In genomic region chr10:122879339-122880273, GRCh38 we compare ENCODE assay signal across 8 cellular contexts. TPM values are rescaled to one million over a fixed set of nuclear protein-coding genes. Genes with fewer than 3 reads are reported as not detected.
DNase-seq lines count a peak whose midpoint lies in the region; ATAC-seq and TF ChIP-seq lines count a peak whose summit lies in the region.

A gene with protein sequence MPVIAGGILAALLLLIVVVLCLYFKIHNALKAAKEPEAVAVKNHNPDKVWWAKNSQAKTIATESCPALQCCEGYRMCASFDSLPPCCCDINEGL (minus strand): TSS chr10:122879581. CDS start chr10:122850515, 29,066 bp downstream.

- no peak for TF ChIP-seq EP300 in SK-N-SH (IDR thresholded peaks at IDR 0.05; ENCODE audit: borderline replicate concordance in 1 of 2, low read depth in 1 of 2, low read length in 1 of 2)

- peak within 1 kb of the TSS; percentile 92 for H2AFZ ChIP-seq in MM.1S (ENCODE audit: low read length)
- peak within 1 kb of the TSS; percentile 85; the same call in 1 of the 2 replicates for H2AFZ ChIP-seq in SK-N-SH (ENCODE audit: low read depth)

- H3K4me2 ChIP-seq in MM.1S (ENCODE audit: low read depth, low read length) (peak within 1 kb of the TSS; percentile 89), SK-N-SH (peak within 1 kb of the TSS; percentile 89)

- H3K9me3 ChIP-seq in MM.1S (replicated peaks; ENCODE audit: insufficient read depth, low read length) (no peaks in the 10 kb centered on the region), SK-N-SH (no peaks in the 10 kb centered on the region)

- ATAC-seq in activated naive CD4-positive, alpha-beta T cell treated with anti-CD3 and anti-CD28 coated beads, Interleukin-2, amount 50 U/mL, for 72 hours, result peak; percentile 79 to 85
- ATAC-seq in Right ventricle myocardium inferior, result peak; percentile 97

- 0 out of 2 replicates have a peak, but pooled peaks cover 2% of the 10 kb centered on the region for H3F3A ChIP-seq in MM.1S (ENCODE audit: insufficient read depth, low read length)
- H3F3A ChIP-seq in SK-N-SH (replicated peaks; ENCODE audit: insufficient read depth), result no peaks in the 10 kb centered on the region

- H3K36me3 ChIP-seq in H7 (replicated peaks; ENCODE audit: control insufficient read depth, insufficient read depth, low read length) (no peaks in the 10 kb centered on the region), MM.1S (replicated peaks; ENCODE audit: insufficient read depth, low read length) (no peaks in the 10 kb centered on the region), SK-N-SH (replicated peaks in 1 of 2; ENCODE audit: control insufficient read depth in 1 of 2, insufficient read depth in 2 of 2, low read length in 1 of 2) (no peaks in the 10 kb centered on the region)

- H3K27me3 ChIP-seq in H7 (ENCODE audit: control insufficient read depth, insufficient read depth, low read length) (peaks cover 15% of the 10 kb centered on the region), MM.1S (replicated peaks; ENCODE audit: insufficient read depth, low read length) (no peaks in the 10 kb centered on the region), SK-N-SH (ENCODE audit: insufficient read depth) (no peaks in the 10 kb centered on the region)

- POLR2A ChIA-PET in SK-N-SH (lab: Yijun Ruan, JAX), result no interaction called here

- peaks cover 4% of the 10 kb centered on the region for H3K4me1 ChIP-seq in MM.1S (ENCODE audit: low read length)
- H3K4me1 ChIP-seq in SK-N-SH (ENCODE audit: control insufficient read depth in 1 of 2, insufficient read depth in 2 of 2, low read depth in 1 of 2, low read length in 1 of 2), result peaks cover 0 to 12% of the 10 kb centered on the region in 2 experiments; a peak in 2 of 4 replicates

- H3K9me2 ChIP-seq in MM.1S (replicated peaks; ENCODE audit: insufficient read depth, low read length), result no peaks in the 10 kb centered on the region
- H3K9me2 ChIP-seq in SK-N-SH, result no peaks in the 10 kb centered on the region

- peak within 1 kb of the TSS; percentile 95 to 96 for H3K27ac Mint-ChIP-seq in activated naive CD4-positive, alpha-beta T cell treated with anti-CD3 and anti-CD28 coated beads, Interleukin-2, amount 50 U/mL, for 72 hours

- H3K36me3 Mint-ChIP-seq in activated naive CD4-positive, alpha-beta T cell treated with anti-CD3 and anti-CD28 coated beads, Interleukin-2, amount 50 U/mL, for 72 hours, result peaks cover 49 to 59% of the 10 kb centered on the region in 2 donors

- CTCF ChIA-PET in SK-N-SH (lab: Yijun Ruan, JAX), result no interaction called here

- intact Hi-C loops in Right ventricle myocardium inferior (cut with DNase I), result no loop called here
- intact Hi-C loops in posterior vena cava (cut with DNase I), result loop anchor here in 1 of 2 donors (5.0 kb wide), 1 partner anchor 887 kb away; no protein-coding TSS in a partner anchor

- no peak for TF ChIP-seq RAD21 in SK-N-SH (IDR thresholded peaks at IDR 0.05; ENCODE audit: low read length)

- H3K79me2 ChIP-seq in MM.1S (ENCODE audit: low read length) (peaks cover 45% of the 10 kb centered on the region), SK-N-SH (ENCODE audit: insufficient read depth) (peaks cover 44% of the 10 kb centered on the region)

- DNase-seq in ELR (ENCODE audit: low read depth) (peak; percentile 98), H7 (peak; percentile 28), MM.1S (peak; percentile 99), SK-N-SH (peak; percentile 94), Right ventricle myocardium inferior (ENCODE audit: missing footprints) (peak; percentile 94), posterior vena cava (ENCODE audit: low spot score) (peak; percentile 97), ureter (ENCODE audit: low spot score) (peak; percentile 93)
- DNase-seq in activated naive CD4-positive, alpha-beta T cell treated with anti-CD3 and anti-CD28 coated beads, Interleukin-2, amount 50 U/mL, for 72 hours (ENCODE audit: low spot score in 2 of 2), result peak; percentile 87 to 96

- H4K20me1 ChIP-seq in MM.1S (ENCODE audit: insufficient read depth, low read length) (no peaks in the 10 kb centered on the region), SK-N-SH (ENCODE audit: insufficient read depth) (no peaks in the 10 kb centered on the region)

- H3K27ac ChIP-seq in MM.1S (ENCODE audit: low read length) (peak within 1 kb of the TSS; percentile 76; the same call in 1 of the 2 replicates), SK-N-SH (ENCODE audit: low read depth in 2 of 2, low read length in 1 of 2) (peak within 1 kb of the TSS; percentile 57 to 79)

- H3K4me3 ChIP-seq in H7 (ENCODE audit: insufficient read depth, low read depth, low read length) (peak within 1 kb of the TSS; percentile 41), MM.1S (ENCODE audit: low read length) (peak within 1 kb of the TSS; percentile 70), SK-N-SH (ENCODE audit: low read depth in 2 of 2, low read length in 1 of 2) (peak within 1 kb of the TSS; percentile 63 to 66)

- H3K9me3 Mint-ChIP-seq in activated naive CD4-positive, alpha-beta T cell treated with anti-CD3 and anti-CD28 coated beads, Interleukin-2, amount 50 U/mL, for 72 hours, result peaks cover 0 to 6% of the 10 kb centered on the region in 2 donors

- WGBS in SK-N-SH (ENCODE audit: low lambda C conversion rate), result 22% methylated on average over 48 of the region's 95 CpGs

- TF ChIP-seq CTCF in MM.1S (IDR thresholded peaks at IDR 0.05; ENCODE audit: low read length) (no peak), SK-N-SH (IDR thresholded peaks at IDR 0.05) (no peak)

- H3K9ac ChIP-seq in MM.1S (ENCODE audit: low read length), result peak within 1 kb of the TSS; percentile 63; the same call in 1 of the 2 replicates
- H3K9ac ChIP-seq in SK-N-SH, result peak within 1 kb of the TSS; percentile 67

TF ChIP-seq in SK-N-SH, 30 proteins besides CTCF, POLR2A, EP300 and RAD21:
- peak; percentile 91 for TF ChIP-seq MAX (IDR thresholded peaks at IDR 0.05; ENCODE audit: low read depth)
- TF ChIP-seq SMC3 (IDR thresholded peaks at IDR 0.05; ENCODE audit: low read depth, low read length), result no peak
- TF ChIP-seq MXI1 (IDR thresholded peaks at IDR 0.05; ENCODE audit: low read depth, low read length), result peak; percentile 94
- TF ChIP-seq FOXJ3 (CRISPR knock-in tag; IDR thresholded peaks at IDR 0.05), result 0 out of 2 replicates have a peak, but pooled peaks have one; percentile 5
- TF ChIP-seq NRF1 (IDR thresholded peaks at IDR 0.05; ENCODE audit: low read depth, low read length), result peak; percentile 100
- no peak for TF ChIP-seq RXRA (IDR thresholded peaks at IDR 0.05; ENCODE audit: borderline replicate concordance, low read depth)
- peak; percentile 2 for TF ChIP-seq CHD2 (IDR thresholded peaks at IDR 0.05; ENCODE audit: low read length, partially characterized antibody)
- TF ChIP-seq SIN3A (IDR thresholded peaks at IDR 0.05; ENCODE audit: borderline replicate concordance, low read depth, low read length), result peak; percentile 78; the same call in 1 of the 2 replicates
- no peak for TF ChIP-seq GATA2 (CRISPR knock-in tag; IDR thresholded peaks at IDR 0.05)

RNA-seq across cellular contexts. Expression of the gene that starts here (rescaled TPM):
- 0.85 and 4.8 TPM in 2 replicates for total RNA-seq in H7 (2014; rRNA removed; shearing (Covaris generic))
- polyA plus RNA-seq in SK-N-SH (2012; rRNA removed), result 8.8 and 9.2 TPM in 2 replicates
- 9.0 and 11.1 TPM in 2 replicates for polyA plus RNA-seq in SK-N-SH (2012; cell fraction: cytosol; rRNA removed)
- polyA plus RNA-seq in SK-N-SH (2012; cell fraction: nucleus; rRNA removed), result 17.8 and 18.0 TPM in 2 replicates
- 10 to 100 TPM; 10.4 to 12.0 TPM for total RNA-seq in activated naive CD4-positive, alpha-beta T cell treated with anti-CD3 and anti-CD28 coated beads, Interleukin-2, amount 50 U/mL, for 72 hours
- total RNA-seq in Right ventricle myocardium inferior, result 1.0 TPM
- 1 to 10 TPM; 1.4 TPM for total RNA-seq in posterior vena cava
- total RNA-seq in ureter, result 6.4 TPM

Comparison
In these comparisons a context has a peak if more than half of its experiments do, and no peak if none do; other contexts are left out.
1. Peak in every context shown above with its lines: DNase-seq, ATAC-seq, H3K4me3 ChIP-seq and H3K27ac ChIP-seq.
2. DNase-seq: peak in every context shown above with its lines; median percentile 99 in MM.1S; 98 in ELR; 97 in posterior vena cava; 94 in SK-N-SH; 94 in Right ventricle myocardium inferior; 93 in ureter; 92 in activated naive CD4-positive, alpha-beta T cell treated with anti-CD3 and anti-CD28 coated beads, Interleukin-2, amount 50 U/mL, for 72 hours; 28 in H7.